In genomic region chr4:15001825-15002658, GRCh38 we compare ENCODE assay signal across 8 cellular contexts. TPM values are rescaled to one million over a fixed set of nuclear protein-coding genes. Genes with fewer than 3 reads are reported as not detected.
DNase-seq lines count a peak whose midpoint lies in the region; ATAC-seq, FAIRE-seq and TF ChIP-seq lines count a peak whose summit lies in the region.

Gene CPEB2, plus strand, starts transcription at chr4:15002481. Its CDS starts 193 bp downstream, at chr4:15002674.

- DNase-seq in GF-D8 (lab: John Stamatoyannopoulos, UW) (peak; percentile 83), H54 (ENCODE audit: insufficient read length, low spot score) (peak; percentile 58), LoVo (ENCODE audit: low spot score) (peak; percentile 91), SK-N-SH (peak; percentile 94), nucleus accumbens (lab: John Stamatoyannopoulos, UW) (peak; percentile 77 to 99 (median 95)), superior temporal gyrus (ENCODE audit: extremely low spot score) (peak; percentile 95)
- DNase-seq in activated naive CD4-positive, alpha-beta T cell treated with anti-CD3 and anti-CD28 coated beads, Interleukin-2, amount 50 U/mL, for 16 hours, result peak; percentile 92

- H3K36me3 ChIP-seq in SK-N-SH (replicated peaks in 1 of 2; ENCODE audit: control insufficient read depth in 1 of 2, insufficient read depth in 2 of 2, low read length in 1 of 2) (peaks cover 0 to under 1% of the 10 kb centered on the region in 2 experiments), gastroesophageal sphincter (no peaks in the 10 kb centered on the region)

- H3K9me3 ChIP-seq in SK-N-SH (no peaks in the 10 kb centered on the region), gastroesophageal sphincter (no peaks in the 10 kb centered on the region)

- peak within 1 kb of the TSS; percentile 99 for H3K4me2 ChIP-seq in SK-N-SH

- CTCF ChIA-PET in SK-N-SH (lab: Yijun Ruan, JAX), result interaction anchor here (1.4 kb wide), 1 partner anchor 1345 kb away, joined by 4 read pairs; no protein-coding TSS in a partner anchor

- H4K20me1 ChIP-seq in SK-N-SH (ENCODE audit: insufficient read depth), result peaks cover 24% of the 10 kb centered on the region

- 1% methylated on average over 15 of the region's 106 CpGs for WGBS in SK-N-SH (ENCODE audit: low lambda C conversion rate)
- 0% methylated on average over 3 of the region's 106 CpGs; no CpG with 5 or more reads in 1 of the 2 donors for WGBS in gastroesophageal sphincter (ENCODE audit: low coverage in 1 of 2), 2 donors

- TF ChIP-seq EP300 in SK-N-SH (IDR thresholded peaks at IDR 0.05; ENCODE audit: borderline replicate concordance in 1 of 2, low read depth in 1 of 2, low read length in 1 of 2), result peak in 1 of 2 experiments; percentile 7; a peak in 1 of 4 replicates
- no peak for TF ChIP-seq EP300 in gastroesophageal sphincter (IDR thresholded peaks at IDR 0.05)

- H3K4me3 ChIP-seq in SK-N-SH (ENCODE audit: low read depth in 2 of 2, low read length in 1 of 2), result peak within 1 kb of the TSS; percentile 94 to 96
- peak within 1 kb of the TSS; percentile 86 to 92 for H3K4me3 ChIP-seq in gastroesophageal sphincter

- H3K4me1 ChIP-seq in SK-N-SH (ENCODE audit: control insufficient read depth in 1 of 2, insufficient read depth in 2 of 2, low read depth in 1 of 2, low read length in 1 of 2), result peaks cover 5 to 13% of the 10 kb centered on the region in 2 experiments; a peak in 2 of 4 replicates
- peaks cover 0 to 20% (median 5%) of the 10 kb centered on the region in 3 donors for H3K4me1 ChIP-seq in gastroesophageal sphincter

- FAIRE-seq in H54 (lab: Jason Lieb, UNC), result peak; percentile 70

- H3F3A ChIP-seq in SK-N-SH (replicated peaks; ENCODE audit: insufficient read depth), result peaks cover 15% of the 10 kb centered on the region

- H3K9me2 ChIP-seq in SK-N-SH, result no peaks in the 10 kb centered on the region

- no peak for TF ChIP-seq RAD21 in SK-N-SH (IDR thresholded peaks at IDR 0.05; ENCODE audit: low read length)

- H2AFZ ChIP-seq in SK-N-SH (ENCODE audit: low read depth), result peak within 1 kb of the TSS; percentile 89

- H3K9ac ChIP-seq in SK-N-SH, result peak within 1 kb of the TSS; percentile 96

- POLR2A ChIA-PET in SK-N-SH (lab: Yijun Ruan, JAX), result interaction anchor here (1.7 kb wide), 1 partner anchor 130 kb away, joined by 7 read pairs; no protein-coding TSS in a partner anchor

- H3K27me3 ChIP-seq in SK-N-SH (ENCODE audit: insufficient read depth) (no peaks in the 10 kb centered on the region), gastroesophageal sphincter (no peaks in the 10 kb centered on the region)

- ATAC-seq in gastroesophageal sphincter, result peak; percentile 84

- no peak; the same call in none of the 2 replicates for TF ChIP-seq CTCF in SK-N-SH (IDR thresholded peaks at IDR 0.05)
- peak in 2 of 4 experiments; percentile 18 to 21 for TF ChIP-seq CTCF in gastroesophageal sphincter (IDR thresholded peaks at IDR 0.05)

- H3K27ac ChIP-seq in SK-N-SH (ENCODE audit: low read depth in 2 of 2, low read length in 1 of 2) (peak within 1 kb of the TSS; percentile 96 to 98), gastroesophageal sphincter (peak within 1 kb of the TSS; percentile 97 to 100 (median 100))

- TF ChIP-seq POLR2A in H54 (IDR thresholded peaks at IDR 0.05; ENCODE audit: low read depth, low read length) (peak; percentile 99), gastroesophageal sphincter (IDR thresholded peaks at IDR 0.05) (peak; percentile 99)

- peaks cover 33% of the 10 kb centered on the region for H3K79me2 ChIP-seq in SK-N-SH (ENCODE audit: insufficient read depth)

TF ChIP-seq in SK-N-SH, 30 proteins besides CTCF, POLR2A, EP300 and RAD21 (continues in another document):
- TF ChIP-seq GABPA (IDR thresholded peaks at IDR 0.05; ENCODE audit: low read depth), result peak; percentile 25; the same call in 1 of the 2 replicates
- TF ChIP-seq, protein P1, sequence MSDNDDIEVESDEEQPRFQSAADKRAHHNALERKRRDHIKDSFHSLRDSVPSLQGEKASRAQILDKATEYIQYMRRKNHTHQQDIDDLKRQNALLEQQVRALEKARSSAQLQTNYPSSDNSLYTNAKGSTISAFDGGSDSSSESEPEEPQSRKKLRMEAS (IDR thresholded peaks at IDR 0.05; ENCODE audit: low read depth), result peak; percentile 33; the same call in 1 of the 2 replicates
- peak; percentile 3; the same call in 1 of the 2 replicates for TF ChIP-seq NRF1 (IDR thresholded peaks at IDR 0.05; ENCODE audit: low read depth, low read length)
- peak; percentile 14; the same call in 1 of the 2 replicates for TF ChIP-seq RXRA (IDR thresholded peaks at IDR 0.05; ENCODE audit: borderline replicate concordance, low read depth)
- TF ChIP-seq, protein P2, sequence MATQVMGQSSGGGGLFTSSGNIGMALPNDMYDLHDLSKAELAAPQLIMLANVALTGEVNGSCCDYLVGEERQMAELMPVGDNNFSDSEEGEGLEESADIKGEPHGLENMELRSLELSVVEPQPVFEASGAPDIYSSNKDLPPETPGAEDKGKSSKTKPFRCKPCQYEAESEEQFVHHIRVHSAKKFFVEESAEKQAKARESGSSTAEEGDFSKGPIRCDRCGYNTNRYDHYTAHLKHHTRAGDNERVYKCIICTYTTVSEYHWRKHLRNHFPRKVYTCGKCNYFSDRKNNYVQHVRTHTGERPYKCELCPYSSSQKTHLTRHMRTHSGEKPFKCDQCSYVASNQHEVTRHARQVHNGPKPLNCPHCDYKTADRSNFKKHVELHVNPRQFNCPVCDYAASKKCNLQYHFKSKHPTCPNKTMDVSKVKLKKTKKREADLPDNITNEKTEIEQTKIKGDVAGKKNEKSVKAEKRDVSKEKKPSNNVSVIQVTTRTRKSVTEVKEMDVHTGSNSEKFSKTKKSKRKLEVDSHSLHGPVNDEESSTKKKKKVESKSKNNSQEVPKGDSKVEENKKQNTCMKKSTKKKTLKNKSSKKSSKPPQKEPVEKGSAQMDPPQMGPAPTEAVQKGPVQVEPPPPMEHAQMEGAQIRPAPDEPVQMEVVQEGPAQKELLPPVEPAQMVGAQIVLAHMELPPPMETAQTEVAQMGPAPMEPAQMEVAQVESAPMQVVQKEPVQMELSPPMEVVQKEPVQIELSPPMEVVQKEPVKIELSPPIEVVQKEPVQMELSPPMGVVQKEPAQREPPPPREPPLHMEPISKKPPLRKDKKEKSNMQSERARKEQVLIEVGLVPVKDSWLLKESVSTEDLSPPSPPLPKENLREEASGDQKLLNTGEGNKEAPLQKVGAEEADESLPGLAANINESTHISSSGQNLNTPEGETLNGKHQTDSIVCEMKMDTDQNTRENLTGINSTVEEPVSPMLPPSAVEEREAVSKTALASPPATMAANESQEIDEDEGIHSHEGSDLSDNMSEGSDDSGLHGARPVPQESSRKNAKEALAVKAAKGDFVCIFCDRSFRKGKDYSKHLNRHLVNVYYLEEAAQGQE (IDR thresholded peaks at IDR 0.05; ENCODE audit: low read depth, low read length), result no peak
- TF ChIP-seq RFX5 (IDR thresholded peaks at IDR 0.05; ENCODE audit: low read length), result peak; percentile 19; the same call in 1 of the 2 replicates
- peak; percentile 69; the same call in 1 of the 2 replicates for TF ChIP-seq MXI1 (IDR thresholded peaks at IDR 0.05; ENCODE audit: low read depth, low read length)
- peak; percentile 64; the same call in 1 of the 2 replicates for TF ChIP-seq TAF1 (IDR thresholded peaks at IDR 0.05; ENCODE audit: borderline replicate concordance, low read depth, low read length)
- no peak for TF ChIP-seq JUND (IDR thresholded peaks at IDR 0.05)
- no peak; the same call in 1 of the 2 replicates for TF ChIP-seq SIN3A (IDR thresholded peaks at IDR 0.05; ENCODE audit: borderline replicate concordance, low read depth, low read length)
- TF ChIP-seq NFIC (IDR thresholded peaks at IDR 0.05; ENCODE audit: borderline replicate concordance), result peak; percentile 51
- peak; percentile 71 for TF ChIP-seq FOXJ3 (CRISPR knock-in tag; IDR thresholded peaks at IDR 0.05)
- peak; percentile 79 for TF ChIP-seq POLR2AphosphoS5 (IDR thresholded peaks at IDR 0.05; ENCODE audit: low read depth, low read length)
- no peak for TF ChIP-seq USF1 (IDR thresholded peaks at IDR 0.05; ENCODE audit: borderline replicate concordance, low read depth)
- TF ChIP-seq TEAD4 (IDR thresholded peaks at IDR 0.05; ENCODE audit: borderline replicate concordance, insufficient read depth), result no peak
- TF ChIP-seq YY1 (IDR thresholded peaks at IDR 0.05; ENCODE audit: low read depth), result no peak
- peak; percentile 51 for TF ChIP-seq CHD2 (IDR thresholded peaks at IDR 0.05; ENCODE audit: low read length, partially characterized antibody)
- TF ChIP-seq EZH2phosphoT487 (IDR thresholded peaks at IDR 0.05; ENCODE audit: borderline replicate concordance, low read depth), result no peak
- TF ChIP-seq, protein P3, sequence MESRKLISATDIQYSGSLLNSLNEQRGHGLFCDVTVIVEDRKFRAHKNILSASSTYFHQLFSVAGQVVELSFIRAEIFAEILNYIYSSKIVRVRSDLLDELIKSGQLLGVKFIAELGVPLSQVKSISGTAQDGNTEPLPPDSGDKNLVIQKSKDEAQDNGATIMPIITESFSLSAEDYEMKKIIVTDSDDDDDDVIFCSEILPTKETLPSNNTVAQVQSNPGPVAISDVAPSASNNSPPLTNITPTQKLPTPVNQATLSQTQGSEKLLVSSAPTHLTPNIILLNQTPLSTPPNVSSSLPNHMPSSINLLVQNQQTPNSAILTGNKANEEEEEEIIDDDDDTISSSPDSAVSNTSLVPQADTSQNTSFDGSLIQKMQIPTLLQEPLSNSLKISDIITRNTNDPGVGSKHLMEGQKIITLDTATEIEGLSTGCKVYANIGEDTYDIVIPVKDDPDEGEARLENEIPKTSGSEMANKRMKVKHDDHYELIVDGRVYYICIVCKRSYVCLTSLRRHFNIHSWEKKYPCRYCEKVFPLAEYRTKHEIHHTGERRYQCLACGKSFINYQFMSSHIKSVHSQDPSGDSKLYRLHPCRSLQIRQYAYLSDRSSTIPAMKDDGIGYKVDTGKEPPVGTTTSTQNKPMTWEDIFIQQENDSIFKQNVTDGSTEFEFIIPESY (IDR thresholded peaks at IDR 0.05; ENCODE audit: borderline replicate concordance, low read depth), result no peak; the same call in 1 of the 2 replicates

RNA-seq across cellular contexts. Expression of gene CPEB2, which starts in this region (rescaled TPM):
- 2.1 and 2.8 TPM in 2 replicates for polyA plus RNA-seq in SK-N-SH (2012; rRNA removed)
- 3.4 and 3.6 TPM in 2 replicates for polyA plus RNA-seq in SK-N-SH (2012; cell fraction: cytosol; rRNA removed)
- polyA plus RNA-seq in SK-N-SH (2012; cell fraction: nucleus; rRNA removed), result 5.7 and 12.7 TPM in 2 replicates
- total RNA-seq in gastroesophageal sphincter, result 10 to 100 TPM; 21.9 to 34.4 (median 27.4) TPM

Comparison
In these comparisons a context has a peak if more than half of its experiments do, and no peak if none do; other contexts are left out.
1. Peak in every context shown above with its lines: DNase-seq, ATAC-seq, H3K4me3 ChIP-seq and H3K27ac ChIP-seq.